Comparison of ENCODE assay signal across 20 cellular contexts in the genomic region with DNA sequence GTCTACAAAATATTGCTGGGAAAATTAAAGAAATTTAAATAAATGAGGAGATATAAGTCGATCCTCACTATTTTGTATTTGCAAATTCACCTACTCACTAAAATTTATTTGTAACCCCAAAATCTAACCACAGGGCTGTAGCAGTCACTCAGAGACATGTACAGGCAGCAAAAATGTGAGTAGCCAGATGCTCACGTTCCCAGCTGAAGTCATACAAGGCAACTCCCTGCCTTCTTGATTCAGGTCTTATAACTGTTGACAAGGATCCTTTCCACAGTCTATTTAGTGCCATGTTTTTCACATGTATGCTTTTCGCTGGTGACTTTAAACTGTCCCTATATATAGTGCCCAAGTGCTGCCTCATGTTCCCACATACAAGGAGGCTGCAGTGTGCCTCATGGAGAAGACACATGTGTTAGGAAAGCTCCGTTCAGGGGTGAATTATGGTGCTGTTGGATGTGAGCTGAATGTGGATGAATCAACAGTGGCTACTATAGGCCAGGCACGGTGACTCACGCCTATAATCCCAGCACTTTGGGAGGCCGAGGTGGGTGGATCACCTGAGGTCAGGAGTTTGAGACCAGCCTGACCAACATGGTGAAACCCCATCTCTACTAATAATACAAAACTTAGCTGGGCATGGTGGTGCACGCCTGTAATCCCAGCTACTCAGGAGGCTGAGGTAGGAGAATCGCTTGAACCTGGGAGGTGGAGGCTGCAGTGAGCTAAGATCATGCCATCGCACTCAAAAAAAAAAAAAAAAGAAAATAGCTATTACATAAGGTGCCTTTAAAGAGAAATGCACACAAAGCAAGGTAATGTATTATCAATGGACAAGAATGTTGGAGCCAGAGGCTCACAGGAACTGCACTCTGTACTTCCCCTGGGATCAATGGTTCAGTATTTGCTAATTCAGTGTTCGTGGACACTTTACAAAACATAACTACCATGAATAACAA. TPM values are rescaled to one million over a fixed set of nuclear protein-coding genes. Genes with fewer than 3 reads are reported as not detected.
DNase-seq lines count a peak whose midpoint lies in the region; ATAC-seq and TF ChIP-seq lines count a peak whose summit lies in the region.
"Had no signal": no experiment of that assay in that cellular context is flagged by ENCODE, and none has a peak within 500 bp of the region (broad histone marks: within the 10 kb centered on the region; RNA-seq: fewer than 3 reads in every experiment).

No MANE protein-coding gene starts in this region.

- no peaks in the 10 kb centered on the region for H3K36me3 Mint-ChIP-seq in activated T-cell treated with anti-CD3 and anti-CD28 coated beads, Interleukin-2, amount 50 U/mL, for 24 hours (ENCODE audit: low read depth)

- BruUV-seq in HCT116 (replicated peaks; lab: Mats Ljungman, UMichigan), result no TSS peak

- RAD21 ChIA-PET in HCT116 (lab: Charles Lee; ENCODE audit: low non-redundant PET in 1 of 2, low total read pairs in 2 of 2, uncharacterized antibody in 2 of 2, unreplicated experiment in 2 of 2), result no interaction called here

- H3K9me2 ChIP-seq in HCT116 (ENCODE audit: insufficient read depth), result no peaks in the 10 kb centered on the region

- H3K4me3 Mint-ChIP-seq in activated T-cell treated with anti-CD3 and anti-CD28 coated beads, Interleukin-2, amount 50 U/mL, for 24 hours, result no peak overlapping the region
- H3K4me3 Mint-ChIP-seq: IgD-negative memory B cell had no signal

- no peaks in the 10 kb centered on the region for H3K79me2 ChIP-seq in HCT116 (ENCODE audit: insufficient read depth, low read length)

- no peak overlapping the region for H3K27ac ChIP-seq in HCT116 (ENCODE audit: low read depth, low read length)
- H3K27ac ChIP-seq: C4-2B, HL-60 had no signal

- H3K36me3 ChIP-seq in HCT116 (ENCODE audit: control insufficient read depth in 1 of 2, insufficient read depth in 2 of 2, low read length in 2 of 2), result no peaks in the 10 kb centered on the region

- no peak overlapping the region for H3K9ac ChIP-seq in HCT116 (ENCODE audit: low read length)

- DNase-seq in EH (ENCODE audit: low read depth), result peak; percentile 23
- no peak for DNase-seq in HCT116 (ENCODE audit: low read depth, low spot score)
- DNase-seq in amniotic epithelial cell (ENCODE audit: low read depth), result peak; percentile 74
- peak; percentile 74 for DNase-seq in fibroblast of mammary gland (ENCODE audit: low read depth)
- DNase-seq in OCI-M1 (lab: John Stamatoyannopoulos, UW), result no peak
- no peak for DNase-seq in NCI-H1048 (lab: John Stamatoyannopoulos, UW)
- no peak for DNase-seq in NCI-H2107 treated with DMSO at 0.1 percent for 48 hours (lab: John Stamatoyannopoulos, UW; ENCODE audit: unreplicated experiment)
- no peak for DNase-seq in activated T-cell treated with anti-CD3 and anti-CD28 coated beads, Interleukin-2, amount 50 U/mL, for 24 hours
- DNase-seq: ACHN, COR-L47, Karpas-422, NCI-H1105 treated with DMSO at 0.1 percent for 48 hours, NCI-H1694, NCI-H510A, NCI-H774, RPMI8226, T-helper 1 cell had no signal

- peak; percentile 68; the same call in 1 of the 2 replicates for ATAC-seq in HCT116

- H3K4me1 Mint-ChIP-seq in activated T-cell treated with anti-CD3 and anti-CD28 coated beads, Interleukin-2, amount 50 U/mL, for 24 hours (ENCODE audit: low read depth), result no peaks in the 10 kb centered on the region
- H3K4me1 Mint-ChIP-seq: IgD-negative memory B cell had no signal

- POLR2A ChIA-PET in HCT116 (lab: Charles Lee), result no interaction called here

- H3K9me3 Mint-ChIP-seq in activated T-cell treated with anti-CD3 and anti-CD28 coated beads, Interleukin-2, amount 50 U/mL, for 24 hours, result no peaks in the 10 kb centered on the region
- H3K9me3 Mint-ChIP-seq: IgD-negative memory B cell had no signal

- H3K4me2 ChIP-seq in HCT116 (ENCODE audit: low read length), result 0 out of 2 replicates have a peak overlapping the region, but pooled peaks have one; percentile 3

- no peaks in the 10 kb centered on the region for H3K27me3 ChIP-seq in HCT116 (ENCODE audit: insufficient read depth, low read length)

- H3K4me3 ChIP-seq in HCT116 (replicated peaks in 1 of 2; ENCODE audit: low read depth in 1 of 2, low read length in 2 of 2), result no peak overlapping the region
- no peak overlapping the region for H3K4me3 ChIP-seq in fibroblast of mammary gland (ENCODE audit: control insufficient read depth, low read depth, low read length)

- H3K27ac Mint-ChIP-seq in activated T-cell treated with anti-CD3 and anti-CD28 coated beads, Interleukin-2, amount 50 U/mL, for 24 hours, result no peak overlapping the region
- H3K27ac Mint-ChIP-seq: IgD-negative memory B cell had no signal

- intact Hi-C loops in HCT116 (cut with micrococcal nuclease), result no loop called here

- TF ChIP-seq RAD21 in HCT116 (IDR thresholded peaks at IDR 0.05; ENCODE audit: low read depth), result no peak

- no peaks in the 10 kb centered on the region for H3K9me3 ChIP-seq in HCT116 (ENCODE audit: control insufficient read depth in 1 of 2, insufficient read depth in 1 of 2, low read depth in 1 of 2, low read length in 2 of 2)

- no peak overlapping the region for H2AFZ ChIP-seq in HCT116 (ENCODE audit: low read depth, low read length, poor library complexity, severe bottlenecking)

- CTCF ChIA-PET in HCT116 (lab: Charles Lee), result interaction anchor here (1.3 kb wide), 1 partner anchor 16 kb away, joined by 6 read pairs; no protein-coding TSS in a partner anchor

- TF ChIP-seq CTCF in HCT116 (IDR thresholded peaks at IDR 0.05 in 2 of 3, conservative IDR thresholded peaks at IDR 0.05 in 1 of 3; ENCODE audit: borderline replicate concordance in 1 of 3, insufficient read depth in 1 of 3, low read depth in 2 of 3, low read length in 2 of 3) (no peak), fibroblast of mammary gland (conservative IDR thresholded peaks at IDR 0.05; ENCODE audit: control insufficient read depth, insufficient read depth, low read depth, low read length) (no peak)

- H3K27me3 Mint-ChIP-seq in activated T-cell treated with anti-CD3 and anti-CD28 coated beads, Interleukin-2, amount 50 U/mL, for 24 hours, result no peaks in the 10 kb centered on the region
- H3K27me3 Mint-ChIP-seq: IgD-negative memory B cell had no signal

- H3K4me1 ChIP-seq in HCT116 (ENCODE audit: control insufficient read depth in 1 of 2, insufficient read depth in 2 of 2, low read length in 2 of 2), result peaks cover 0 to 11% of the 10 kb centered on the region in 2 experiments; a peak in 2 of 4 replicates

- H4K20me1 ChIP-seq in HCT116 (ENCODE audit: insufficient read depth), result no peaks in the 10 kb centered on the region

- no peak for TF ChIP-seq POLR2A in HCT116 (IDR thresholded peaks at IDR 0.05; ENCODE audit: borderline replicate concordance, extremely low read depth, insufficient read depth, insufficient read length)

TF ChIP-seq in HCT116, 20 proteins besides CTCF, POLR2A, EP300 and RAD21:
- TF ChIP-seq CBX3 (IDR thresholded peaks at IDR 0.05; ENCODE audit: low read depth), result no peak
- TF ChIP-seq, protein P1, sequence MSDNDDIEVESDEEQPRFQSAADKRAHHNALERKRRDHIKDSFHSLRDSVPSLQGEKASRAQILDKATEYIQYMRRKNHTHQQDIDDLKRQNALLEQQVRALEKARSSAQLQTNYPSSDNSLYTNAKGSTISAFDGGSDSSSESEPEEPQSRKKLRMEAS (IDR thresholded peaks at IDR 0.05), result no peak
- no peak for TF ChIP-seq FOSL1 (IDR thresholded peaks at IDR 0.05; ENCODE audit: low read depth)
- TF ChIP-seq, protein P2, sequence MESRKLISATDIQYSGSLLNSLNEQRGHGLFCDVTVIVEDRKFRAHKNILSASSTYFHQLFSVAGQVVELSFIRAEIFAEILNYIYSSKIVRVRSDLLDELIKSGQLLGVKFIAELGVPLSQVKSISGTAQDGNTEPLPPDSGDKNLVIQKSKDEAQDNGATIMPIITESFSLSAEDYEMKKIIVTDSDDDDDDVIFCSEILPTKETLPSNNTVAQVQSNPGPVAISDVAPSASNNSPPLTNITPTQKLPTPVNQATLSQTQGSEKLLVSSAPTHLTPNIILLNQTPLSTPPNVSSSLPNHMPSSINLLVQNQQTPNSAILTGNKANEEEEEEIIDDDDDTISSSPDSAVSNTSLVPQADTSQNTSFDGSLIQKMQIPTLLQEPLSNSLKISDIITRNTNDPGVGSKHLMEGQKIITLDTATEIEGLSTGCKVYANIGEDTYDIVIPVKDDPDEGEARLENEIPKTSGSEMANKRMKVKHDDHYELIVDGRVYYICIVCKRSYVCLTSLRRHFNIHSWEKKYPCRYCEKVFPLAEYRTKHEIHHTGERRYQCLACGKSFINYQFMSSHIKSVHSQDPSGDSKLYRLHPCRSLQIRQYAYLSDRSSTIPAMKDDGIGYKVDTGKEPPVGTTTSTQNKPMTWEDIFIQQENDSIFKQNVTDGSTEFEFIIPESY (IDR thresholded peaks at IDR 0.05; ENCODE audit: extremely low read depth, insufficient replicate concordance, low read length), result no peak
TF ChIP-seq in HCT116: peak in this region for 0.

RNA-seq across cellular contexts. Expression of a gene that starts 55.3 kb away (rescaled TPM):
- total RNA-seq in HCT116 (2021; ENCODE audit: unreplicated experiment), result 32.8 TPM
- 18.2 and 19.4 TPM in 2 replicates for polyA plus RNA-seq in HCT116 (2012)

Comparison
In these comparisons a context has a peak if more than half of its experiments do, and no peak if none do; other contexts are left out.
1. DNase-seq: peak in EH (single experiment), amniotic epithelial cell (single experiment) and fibroblast of mammary gland (single experiment); none in HCT116 (single experiment), OCI-M1 (single experiment), NCI-H1048 (single experiment), NCI-H2107 treated with DMSO at 0.1 percent for 48 hours (single experiment) and activated T-cell treated with anti-CD3 and anti-CD28 coated beads, Interleukin-2, amount 50 U/mL, for 24 hours (single experiment).